Comparison of ENCODE assay signal across 1 cellular context in genomic region chr22:42642801-42643631, GRCh38.
TF ChIP-seq lines count a peak whose summit lies in the region.

No MANE protein-coding gene starts in this region.

TF ChIP-seq in H1, 55 proteins besides CTCF, POLR2A, EP300 and RAD21:
- TF ChIP-seq RNF2 (IDR thresholded peaks at IDR 0.05; ENCODE audit: borderline replicate concordance, low read depth, low read length, missing control alignments, poor library complexity, severe bottlenecking) (no peak), SP4 (IDR thresholded peaks at IDR 0.05; ENCODE audit: low read length) (no peak), MAFK (IDR thresholded peaks at IDR 0.05; ENCODE audit: low read depth, low read length) (no peak), KDM1A (IDR thresholded peaks at IDR 0.05; ENCODE audit: borderline replicate concordance, low read length) (no peak), TCF12 (IDR thresholded peaks at IDR 0.05; ENCODE audit: low read depth, low read length) (no peak), JUND (IDR thresholded peaks at IDR 0.05; ENCODE audit: low read length) (no peak), EGR1 (IDR thresholded peaks at IDR 0.05; ENCODE audit: borderline replicate concordance, low read depth, low read length) (no peak), SP2 (IDR thresholded peaks at IDR 0.05; ENCODE audit: low read length) (no peak), CREB1 (IDR thresholded peaks at IDR 0.05) (no peak), BRCA1 (IDR thresholded peaks at IDR 0.05; ENCODE audit: low read depth, low read length) (no peak), ATF3 (IDR thresholded peaks at IDR 0.05; ENCODE audit: insufficient read depth, low read depth, low read length) (no peak), ATF2 (IDR thresholded peaks at IDR 0.05; ENCODE audit: low read length) (no peak), CBX8 (IDR thresholded peaks at IDR 0.05; ENCODE audit: borderline replicate concordance, low read depth, low read length) (no peak), BCL11A (IDR thresholded peaks at IDR 0.05; ENCODE audit: low read depth in 2 of 2, low read length in 2 of 2) (no peak), ZNF274 (IDR thresholded peaks at IDR 0.05; ENCODE audit: borderline replicate concordance, extremely low read depth, low read length) (no peak), POU5F1 (IDR thresholded peaks at IDR 0.05; ENCODE audit: low read depth, low read length) (no peak), TAF7 (optimal IDR thresholded peaks at IDR 0.05; ENCODE audit: borderline replicate concordance, low read depth, low read length) (no peak)
